ENCODE assay signal across 15 cellular contexts in genomic region chr4:40211224-40212185, GRCh38. TPM values are rescaled to one million over a fixed set of nuclear protein-coding genes. Genes with fewer than 3 reads are reported as not detected.
DNase-seq lines count a peak whose midpoint lies in the region; ATAC-seq and TF ChIP-seq lines count a peak whose summit lies in the region.
"Had no signal": no experiment of that assay in that cellular context is flagged by ENCODE, and none has a peak within 500 bp of the region (broad histone marks: within the 10 kb centered on the region; RNA-seq: fewer than 3 reads in every experiment).

No MANE protein-coding gene starts in this region.

- H3K27me3 ChIP-seq in RWPE2 (ENCODE audit: insufficient read depth, poor library complexity, severe bottlenecking): no peaks in the 10 kb centered on the region
- H3K27me3 ChIP-seq: Peyer's patch had no signal

- H3K4me1 Mint-ChIP-seq in activated T-cell treated with anti-CD3 and anti-CD28 coated beads, Interleukin-2, amount 50 U/mL, for 4 hours (ENCODE audit: low read depth): peaks cover 85% of the 10 kb centered on the region
- H3K4me1 Mint-ChIP-seq in stimulated activated naive B cell treated with anti-CD40 and anti-IgM and Interleukin-4, amounts not matched to agents 10 μg/mL and 1 μg/mL and 100 μg/mL, for 72 hours: peaks cover 54 to 91% of the 10 kb centered on the region in 2 donors

- ATAC-seq in activated T-cell treated with anti-CD3 and anti-CD28 coated beads, Interleukin-2, amount 50 U/mL, for 4 hours: peak in 1 of 2 donors; percentile 8
- ATAC-seq in RWPE2 (ENCODE audit: low read depth) (no peak), GM19395 (IDR thresholded peaks at IDR 0.05; ENCODE audit: unreplicated experiment) (no peak)
- ATAC-seq in stimulated activated naive B cell treated with anti-CD40 and anti-IgM and Interleukin-4, amounts not matched to agents 10 μg/mL and 1 μg/mL and 100 μg/mL, for 72 hours (replicated peaks): no peak

- H3K4me3 ChIP-seq in RWPE2 (ENCODE audit: severe bottlenecking): no peak overlapping the region
- H3K4me3 ChIP-seq: Peyer's patch had no signal

- H3K4me3 Mint-ChIP-seq in activated T-cell treated with anti-CD3 and anti-CD28 coated beads, Interleukin-2, amount 50 U/mL, for 4 hours: peak overlapping the region; percentile 60
- H3K4me3 Mint-ChIP-seq in stimulated activated naive B cell treated with anti-CD40 and anti-IgM and Interleukin-4, amounts not matched to agents 10 μg/mL and 1 μg/mL and 100 μg/mL, for 72 hours: peak overlapping the region in 1 of 2 donors; percentile 32

- peak overlapping the region; percentile 76 for H3K27ac Mint-ChIP-seq in stimulated activated naive B cell treated with anti-CD40 and anti-IgM and Interleukin-4, amounts not matched to agents 10 μg/mL and 1 μg/mL and 100 μg/mL, for 72 hours

- no peaks in the 10 kb centered on the region for H3K9me3 ChIP-seq in RWPE2 (ENCODE audit: severe bottlenecking)
- H3K9me3 ChIP-seq: Peyer's patch had no signal

- H3K36me3 ChIP-seq in RWPE2 (ENCODE audit: low read depth): no peaks in the 10 kb centered on the region
- H3K36me3 ChIP-seq: Peyer's patch had no signal

- no peaks in the 10 kb centered on the region for H3K9me3 Mint-ChIP-seq in activated T-cell treated with anti-CD3 and anti-CD28 coated beads, Interleukin-2, amount 50 U/mL, for 4 hours
- H3K9me3 Mint-ChIP-seq in stimulated activated naive B cell treated with anti-CD40 and anti-IgM and Interleukin-4, amounts not matched to agents 10 μg/mL and 1 μg/mL and 100 μg/mL, for 72 hours: peaks cover 0 to 3% of the 10 kb centered on the region in 2 donors

- no peak for DNase-seq in activated T-cell treated with anti-CD3 and anti-CD28 coated beads, Interleukin-2, amount 50 U/mL, for 4 hours
- DNase-seq in activated T-cell treated with anti-CD3 and anti-CD28 coated beads, Interleukin-2, amount 50 U/mL, for 1 hour: no peak
- no peak for DNase-seq in RWPE2 (ENCODE audit: low spot score)
- peak; percentile 31 for DNase-seq in dermis blood vessel endothelial cell
- DNase-seq in stimulated activated naive B cell treated with anti-CD40 and anti-IgM and Interleukin-4, amounts not matched to agents 10 μg/mL and 1 μg/mL and 100 μg/mL, for 72 hours: no peak
- DNase-seq in dedifferentiated amniotic fluid mesenchymal stem cell (ENCODE audit: extremely low spot score): no peak
- DNase-seq in middle frontal gyrus (ENCODE audit: extremely low spot score, low spot score): no peak
- DNase-seq: caudate nucleus, DMS79, NCI-H226, Peyer's patch had no signal

- H3K27ac ChIP-seq in RWPE2 (ENCODE audit: poor library complexity, severe bottlenecking): peak overlapping the region; percentile 24
- H3K27ac ChIP-seq: HL-60 had no signal

- TF ChIP-seq CTCF in RWPE2 (IDR thresholded peaks at IDR 0.05; ENCODE audit: poor library complexity, severe bottlenecking): no peak

- H3K27me3 Mint-ChIP-seq in activated T-cell treated with anti-CD3 and anti-CD28 coated beads, Interleukin-2, amount 50 U/mL, for 4 hours (ENCODE audit: low read depth): no peaks in the 10 kb centered on the region
- no peaks in the 10 kb centered on the region for H3K27me3 Mint-ChIP-seq in stimulated activated naive B cell treated with anti-CD40 and anti-IgM and Interleukin-4, amounts not matched to agents 10 μg/mL and 1 μg/mL and 100 μg/mL, for 72 hours

- peaks cover 10% of the 10 kb centered on the region for H3K4me1 ChIP-seq in RWPE2 (ENCODE audit: insufficient read depth, poor library complexity, severe bottlenecking)

- H3K36me3 Mint-ChIP-seq in activated T-cell treated with anti-CD3 and anti-CD28 coated beads, Interleukin-2, amount 50 U/mL, for 4 hours (ENCODE audit: insufficient read depth): peaks cover 67% of the 10 kb centered on the region
- H3K36me3 Mint-ChIP-seq in stimulated activated naive B cell treated with anti-CD40 and anti-IgM and Interleukin-4, amounts not matched to agents 10 μg/mL and 1 μg/mL and 100 μg/mL, for 72 hours: peaks cover 41 to 56% of the 10 kb centered on the region in 2 donors

RNA-seq across cellular contexts. Expression of gene RHOH, which starts 14.7 kb away (rescaled TPM):
- total RNA-seq in activated T-cell treated with anti-CD3 and anti-CD28 coated beads, Interleukin-2, amount 50 U/mL, for 4 hours: 100 to 1,000 TPM; 164 to 204 (median 170) TPM
- total RNA-seq in dermis blood vessel endothelial cell: 0.17 and 0.65 TPM in 2 replicates
- total RNA-seq: epithelial cell of proximal tubule, mammary epithelial cell had no signal

Comparison
In these comparisons a context has a peak if more than half of its experiments do, and no peak if none do; other contexts are left out.
1. RNA of gene RHOH, which starts 14.7 kb away (total RNA-seq): 164 to 204 TPM in activated T-cell treated with anti-CD3 and anti-CD28 coated beads, Interleukin-2, amount 50 U/mL, for 4 hours; 0.17 to 0.65 TPM in dermis blood vessel endothelial cell; every median in the first group is over 10 times any median in the second.